In genomic region chr15:78149068-78149804, GRCh38 we compare ENCODE assay signal across 8 cellular contexts. TPM values are rescaled to one million over a fixed set of nuclear protein-coding genes. Genes with fewer than 3 reads are reported as not detected.
DNase-seq lines count a peak whose midpoint lies in the region; ATAC-seq and TF ChIP-seq lines count a peak whose summit lies in the region.

Gene IDH3A (plus strand): TSS chr15:78149362. CDS start chr15:78149404, 42 bp downstream.

- ATAC-seq in GM18502 (IDR thresholded peaks at IDR 0.05; ENCODE audit: poor library complexity, unreplicated experiment): peak; percentile 80
- peak; percentile 77 for ATAC-seq in HG02943 (IDR thresholded peaks at IDR 0.05; ENCODE audit: low read depth, unreplicated experiment)
- ATAC-seq in left ventricle myocardium superior: peak; percentile 96
- peak; percentile 90 to 97 (median 92) for ATAC-seq in psoas muscle

- no peak for TF ChIP-seq CTCF in psoas muscle (IDR thresholded peaks at IDR 0.05)

- H3K4me1 ChIP-seq in psoas muscle (peaks cover 59% of the 10 kb centered on the region), urinary bladder (ENCODE audit: insufficient read depth) (no peaks in the 10 kb centered on the region)

- 0% methylated on average over 46 to 79 of the region's 79 CpGs for WGBS in psoas muscle, 3 donors
- WGBS in urinary bladder: under 1% methylated on average over 79 of the region's 79 CpGs

- H3K4me3 ChIP-seq in psoas muscle: peak within 1 kb of the TSS; percentile 94
- H3K4me3 ChIP-seq in urinary bladder (ENCODE audit: low read depth, low read length): peak within 1 kb of the TSS; percentile 81

- intact Hi-C loops in left ventricle myocardium superior (cut with micrococcal nuclease) (no loop called here), psoas muscle (cut with DNase I) (loop anchor here in 1 of 2 donors (10.0 kb wide), 1 partner anchor 736 kb away; no protein-coding TSS in a partner anchor)

- H3K9me3 ChIP-seq in psoas muscle: no peaks in the 10 kb centered on the region

- H3K36me3 ChIP-seq in psoas muscle (ENCODE audit: insufficient read depth in 1 of 2, low read depth in 1 of 2): no peaks in the 10 kb centered on the region
- no peaks in the 10 kb centered on the region for H3K36me3 ChIP-seq in urinary bladder (ENCODE audit: insufficient read depth)

- H3K27me3 ChIP-seq in psoas muscle (ENCODE audit: insufficient read depth in 3 of 3, low read length in 2 of 3): no peaks in the 10 kb centered on the region

- DNase-seq in NCI-H187 treated with DMSO at 0.1 percent for 48 hours (lab: John Stamatoyannopoulos, UW) (peak; percentile 60), T-helper 2 cell (peak; percentile 96 to 100 (median 100)), left ventricle myocardium superior (peak; percentile 100), psoas muscle (peak; percentile 100)

- H3K27ac ChIP-seq in angular gyrus (ENCODE audit: low read depth, low read length): peak within 1 kb of the TSS; percentile 62
- peak within 1 kb of the TSS; percentile 92 for H3K27ac ChIP-seq in psoas muscle
- H3K27ac ChIP-seq in urinary bladder (ENCODE audit: low read depth): no peak within 1 kb of the TSS

RNA-seq across cellular contexts. Expression of gene IDH3A, which starts in this region (rescaled TPM):
- 470 TPM for total RNA-seq in left ventricle myocardium superior
- 100 to 1,000 TPM; 203 to 309 (median 251) TPM for total RNA-seq in psoas muscle
- 100 to 1,000 TPM; 154 to 228 (median 179) TPM for polyA plus RNA-seq in psoas muscle
- 24.8 TPM for total RNA-seq in urinary bladder
- 39.4 TPM for polyA plus RNA-seq in urinary bladder
